ENCODE assay signal across 27 cellular contexts in genomic region chrX:117096528-117096927, GRCh38.
"Had no signal": no experiment of that assay in that cellular context is flagged by ENCODE, and none has a peak within 500 bp of the region (broad histone marks: within the 10 kb centered on the region; RNA-seq: fewer than 3 reads in every experiment).

No MANE protein-coding gene starts in this region.

- H3K9me3 Mint-ChIP-seq: stimulated activated effector memory CD8-positive, alpha-beta T cell treated with anti-CD3 and anti-CD28 coated beads, Interleukin-12 subunit alpha, Interleukin-12 subunit beta, amount 100 ng/mL, for 72 hours; stimulated activated naive CD8-positive, alpha-beta T cell treated with anti-CD3 and anti-CD28 coated beads, Interleukin-15, Interleukin-2, amounts not matched to agents 100 ng/mL and 50 ng/mL, for 24 hours; type B pancreatic cell had no signal

- H3K27ac ChIP-seq: neutrophil, pancreas, psoas muscle, right lobe of liver, sigmoid colon, stomach, thoracic aorta, thyroid gland, tibial nerve, upper lobe of right lung, vagina had no signal

- H3K27me3 ChIP-seq: neutrophil, pancreas, right lobe of liver, sigmoid colon, stomach, thyroid gland, tibial nerve, upper lobe of right lung, vagina had no signal

- H3K27me3 Mint-ChIP-seq: naive thymus-derived CD8-positive, alpha-beta T cell; natural killer cell treated with Interleukin-12 subunit alpha and Interleukin-12 subunit beta and Interleukin-15 and Interleukin-18, amount 100 ng/mL, for 72 hours; stimulated activated naive B cell treated with anti-CD40 and anti-IgM and Interleukin-4, amounts not matched to agents 10 μg/mL and 1 μg/mL and 100 μg/mL, for 72 hours; stimulated activated naive CD8-positive, alpha-beta T cell treated with anti-CD3 and anti-CD28 coated beads, Interleukin-15, Interleukin-2, amounts not matched to agents 100 ng/mL and 50 ng/mL, for 24 hours; type B pancreatic cell had no signal

- H3K9me3 ChIP-seq: pancreas, psoas muscle, right lobe of liver, sigmoid colon, stomach, thoracic aorta, thyroid gland, tibial nerve, upper lobe of right lung, vagina had no signal

- ATAC-seq: naive thymus-derived CD8-positive, alpha-beta T cell; natural killer cell treated with Interleukin-12 subunit alpha and Interleukin-12 subunit beta and Interleukin-15 and Interleukin-18, amount 100 ng/mL, for 72 hours; pancreas; psoas muscle; right cardiac atrium; right lobe of liver; stimulated activated effector memory CD8-positive, alpha-beta T cell treated with anti-CD3 and anti-CD28 coated beads, Interleukin-12 subunit alpha, Interleukin-12 subunit beta, amount 100 ng/mL, for 72 hours; stimulated activated naive B cell treated with anti-CD40 and anti-IgM and Interleukin-4, amounts not matched to agents 10 μg/mL and 1 μg/mL and 100 μg/mL, for 72 hours; upper lobe of right lung had no signal

- H3K4me3 ChIP-seq: pancreas, psoas muscle, right lobe of liver, sigmoid colon, stomach, thoracic aorta, thyroid gland, tibial nerve, upper lobe of right lung, vagina had no signal

- H3K4me1 Mint-ChIP-seq: naive thymus-derived CD8-positive, alpha-beta T cell; nephron progenitor cell; neural crest cell; stimulated activated effector memory CD8-positive, alpha-beta T cell treated with anti-CD3 and anti-CD28 coated beads, Interleukin-12 subunit alpha, Interleukin-12 subunit beta, amount 100 ng/mL, for 72 hours; stimulated activated naive B cell treated with anti-CD40 and anti-IgM and Interleukin-4, amounts not matched to agents 10 μg/mL and 1 μg/mL and 100 μg/mL, for 72 hours had no signal

- H3K4me1 ChIP-seq: pancreas, psoas muscle, right lobe of liver, sigmoid colon, stomach, thyroid gland, tibial nerve, upper lobe of right lung, vagina had no signal

- H3K27ac Mint-ChIP-seq: naive thymus-derived CD8-positive, alpha-beta T cell; natural killer cell treated with Interleukin-12 subunit alpha and Interleukin-12 subunit beta and Interleukin-15 and Interleukin-18, amount 100 ng/mL, for 72 hours; nephron progenitor cell; stimulated activated effector memory CD8-positive, alpha-beta T cell treated with anti-CD3 and anti-CD28 coated beads, Interleukin-12 subunit alpha, Interleukin-12 subunit beta, amount 100 ng/mL, for 72 hours; stimulated activated naive B cell treated with anti-CD40 and anti-IgM and Interleukin-4, amounts not matched to agents 10 μg/mL and 1 μg/mL and 100 μg/mL, for 72 hours; stimulated activated naive CD8-positive, alpha-beta T cell treated with anti-CD3 and anti-CD28 coated beads, Interleukin-15, Interleukin-2, amounts not matched to agents 100 ng/mL and 50 ng/mL, for 24 hours; type B pancreatic cell had no signal

- H3K36me3 ChIP-seq: neutrophil, pancreas, right lobe of liver, sigmoid colon, stomach, thoracic aorta, thyroid gland, tibial nerve, upper lobe of right lung, vagina had no signal

- DNase-seq: naive thymus-derived CD8-positive, alpha-beta T cell; nephron progenitor cell; nucleus accumbens; pancreas; psoas muscle; right cardiac atrium; right lobe of liver; sigmoid colon; small intestine; stimulated activated CD4-positive, alpha-beta T cell treated with anti-CD3 and anti-CD28 coated beads, Interleukin-15, amount 100 ng/mL, for 24 hours; stimulated activated CD4-positive, alpha-beta T cell treated with anti-CD3 and anti-CD28 coated beads, Interleukin-2, amount 100 ng/mL, for 24 hours; stimulated activated CD4-positive, alpha-beta T cell treated with anti-CD3 and anti-CD28 coated beads, Interleukin-2, amount 100 ng/mL, for 48 hours; stimulated activated CD4-positive, alpha-beta T cell treated with anti-CD3 and anti-CD28 coated beads, Interleukin-4, amount 100 ng/mL, for 24 hours; stimulated activated naive B cell treated with anti-CD40 and anti-IgM and Interleukin-4, amounts not matched to agents 10 μg/mL and 1 μg/mL and 100 μg/mL, for 72 hours; stimulated activated naive CD4-positive, alpha-beta T cell treated with Interleukin-2 at 50 U/mL for 16 hours; stomach; thyroid gland; upper lobe of right lung had no signal

- H3K4me3 Mint-ChIP-seq: naive thymus-derived CD8-positive, alpha-beta T cell; natural killer cell treated with Interleukin-12 subunit alpha and Interleukin-12 subunit beta and Interleukin-15 and Interleukin-18, amount 100 ng/mL, for 72 hours; nephron progenitor cell; neural crest cell; stimulated activated effector memory CD8-positive, alpha-beta T cell treated with anti-CD3 and anti-CD28 coated beads, Interleukin-12 subunit alpha, Interleukin-12 subunit beta, amount 100 ng/mL, for 72 hours; stimulated activated naive B cell treated with anti-CD40 and anti-IgM and Interleukin-4, amounts not matched to agents 10 μg/mL and 1 μg/mL and 100 μg/mL, for 72 hours; stimulated activated naive CD8-positive, alpha-beta T cell treated with anti-CD3 and anti-CD28 coated beads, Interleukin-15, Interleukin-2, amounts not matched to agents 100 ng/mL and 50 ng/mL, for 24 hours; type B pancreatic cell had no signal

- H3K36me3 Mint-ChIP-seq: naive thymus-derived CD8-positive, alpha-beta T cell; natural killer cell treated with Interleukin-12 subunit alpha and Interleukin-12 subunit beta and Interleukin-15 and Interleukin-18, amount 100 ng/mL, for 72 hours; stimulated activated effector memory CD8-positive, alpha-beta T cell treated with anti-CD3 and anti-CD28 coated beads, Interleukin-12 subunit alpha, Interleukin-12 subunit beta, amount 100 ng/mL, for 72 hours; stimulated activated naive B cell treated with anti-CD40 and anti-IgM and Interleukin-4, amounts not matched to agents 10 μg/mL and 1 μg/mL and 100 μg/mL, for 72 hours; type B pancreatic cell had no signal
